In the genomic region with DNA sequence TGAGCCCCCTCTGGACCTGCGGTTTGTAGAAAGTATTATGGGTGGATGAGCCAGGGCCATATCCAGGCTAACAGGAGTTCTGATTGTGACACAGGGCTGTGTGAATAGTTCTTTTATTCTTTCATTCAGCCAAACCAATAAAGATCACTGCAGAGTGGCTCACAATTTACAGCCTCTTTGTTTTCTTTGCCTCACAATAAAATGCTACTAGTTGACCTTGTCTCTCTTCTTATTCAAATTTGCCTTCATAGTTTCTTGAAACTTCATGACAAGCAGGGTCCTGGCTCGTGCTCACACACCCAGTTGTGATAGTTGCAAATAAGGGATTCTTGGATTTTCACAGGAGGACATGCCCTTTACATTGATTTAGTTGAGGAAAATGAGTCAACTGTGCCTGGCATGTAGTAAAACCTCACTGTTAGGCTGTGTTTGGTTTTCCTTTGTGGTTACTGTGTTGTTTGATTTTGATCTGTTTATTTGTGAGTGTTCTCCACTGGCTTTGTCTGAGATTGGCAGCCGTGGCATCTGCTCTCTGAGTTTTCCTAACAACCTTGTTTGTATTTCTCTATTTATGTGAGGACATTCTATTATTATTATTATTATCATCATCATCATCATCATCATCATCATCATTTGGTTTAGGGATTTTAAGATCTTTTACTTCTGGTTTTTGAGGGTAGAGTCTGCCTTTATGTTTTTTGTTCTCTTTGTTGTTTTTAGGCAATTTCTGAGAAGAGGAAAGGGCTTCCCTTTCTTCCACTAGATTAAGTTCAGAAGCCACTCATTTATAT, we compare ENCODE assay signal across 16 cellular contexts. TPM values are rescaled to one million over a fixed set of nuclear protein-coding genes. Genes with fewer than 3 reads are reported as not detected.
DNase-seq lines count a peak whose midpoint lies in the region; ATAC-seq and TF ChIP-seq lines count a peak whose summit lies in the region.
"Had no signal": no experiment of that assay in that cellular context is flagged by ENCODE, and none has a peak within 500 bp of the region (broad histone marks: within the 10 kb centered on the region; RNA-seq: fewer than 3 reads in every experiment).

No MANE protein-coding gene starts in this region.

- TF ChIP-seq CTCF in MCF 10A (IDR thresholded peaks at IDR 0.05; ENCODE audit: unreplicated experiment): no peak

- POLR2A ChIA-PET in MCF 10A (lab: Yijun Ruan, JAX): interaction anchor here (0.6 to 1.7 kb wide), 4 partner anchors 35 to 66 kb away, joined by 3 to 4 read pairs (median 3); a partner anchor contains a TSS

- H3K4me1 Mint-ChIP-seq in MCF 10A (ENCODE audit: insufficient read depth, unreplicated experiment): peaks cover 29% of the 10 kb centered on the region
- H3K4me1 Mint-ChIP-seq: IgD-negative memory B cell had no signal

- no peak overlapping the region for H3K4me3 Mint-ChIP-seq in MCF 10A (ENCODE audit: unreplicated experiment)
- H3K4me3 Mint-ChIP-seq: activated CD8-positive, alpha-beta T cell treated with anti-CD3 and anti-CD28 coated beads for 36 hours; IgD-negative memory B cell had no signal

- ATAC-seq in left cardiac atrium (no peak), GM18868 (IDR thresholded peaks at IDR 0.05; ENCODE audit: unreplicated experiment) (no peak)
- ATAC-seq: activated CD8-positive, alpha-beta T cell treated with anti-CD3 and anti-CD28 coated beads for 36 hours; SK-N-SH treated with all-trans-retinoic acid at 6 μM for 48 hours had no signal

- DNase-seq in Daoy (ENCODE audit: low read depth) (peak; percentile 22), NCI-H1930 (lab: John Stamatoyannopoulos, UW) (peak; percentile 77 to 83), MCF 10A (ENCODE audit: unreplicated experiment) (peak; percentile 60), medulla oblongata (ENCODE audit: extremely low spot score) (peak; percentile 66), activated gamma-delta T cell treated with Interleukin-2 at 50 U/mL for 16 hours (no peak), cerebellar cortex (ENCODE audit: low spot score) (no peak), left cardiac atrium (no peak)
- DNase-seq: activated CD8-positive, alpha-beta T cell treated with anti-CD3 and anti-CD28 coated beads for 36 hours; effector CD8-positive, alpha-beta T cell; NCI-H1436 had no signal

- no peaks in the 10 kb centered on the region for H3K27me3 Mint-ChIP-seq in MCF 10A (ENCODE audit: insufficient read depth, unreplicated experiment)

- no peak overlapping the region for H3K27ac Mint-ChIP-seq in MCF 10A (ENCODE audit: low read depth, unreplicated experiment)
- H3K27ac Mint-ChIP-seq: activated CD8-positive, alpha-beta T cell treated with anti-CD3 and anti-CD28 coated beads for 36 hours; IgD-negative memory B cell had no signal

- intact Hi-C loops in MCF 10A (cut with micrococcal nuclease): no loop called here
- intact Hi-C loops in left cardiac atrium (cut with DNase I): no loop called here

- no peaks in the 10 kb centered on the region for H3K9me3 Mint-ChIP-seq in MCF 10A (ENCODE audit: unreplicated experiment)
- H3K9me3 Mint-ChIP-seq: activated CD8-positive, alpha-beta T cell treated with anti-CD3 and anti-CD28 coated beads for 36 hours had no signal

- CTCF ChIA-PET in MCF 10A (lab: Yijun Ruan, JAX): no interaction called here

- H3K36me3 Mint-ChIP-seq in MCF 10A (ENCODE audit: insufficient read depth, unreplicated experiment): no peaks in the 10 kb centered on the region
- H3K36me3 Mint-ChIP-seq: IgD-negative memory B cell had no signal

- BruUV-seq in MCF 10A (replicated peaks; lab: Mats Ljungman, UMichigan): no TSS peak

RNA-seq across cellular contexts. Expression of a gene that starts 2.7 kb away (rescaled TPM):
- not detected in 2 replicates for total RNA-seq in Daoy (2014; rRNA removed; shearing (Covaris generic))
- total RNA-seq in MCF 10A (2022) (2.3 and 3.3 TPM in 2 replicates), left cardiac atrium (not detected)
- total RNA-seq: activated CD8-positive, alpha-beta T cell treated with anti-CD3 and anti-CD28 coated beads for 36 hours; frontal cortex; osteocyte had no signal

RNA-seq across cellular contexts. Expression of a gene that starts 19.0 kb away (rescaled TPM):
- total RNA-seq in Daoy (2014; rRNA removed; shearing (Covaris generic)): not detected in 2 replicates
- total RNA-seq in MCF 10A (2022): 0.19 and 0.44 TPM in 2 replicates
- total RNA-seq in left cardiac atrium: not detected
- total RNA-seq: activated CD8-positive, alpha-beta T cell treated with anti-CD3 and anti-CD28 coated beads for 36 hours; frontal cortex; osteocyte; temporal lobe had no signal

RNA-seq across cellular contexts. Expression of a gene that starts 20.4 kb away (rescaled TPM):
- total RNA-seq in Daoy (2014; rRNA removed; shearing (Covaris generic)): 1.1 and 2.7 TPM in 2 replicates
- total RNA-seq in MCF 10A (2022) (not detected in 2 replicates), left cardiac atrium (not detected)
- total RNA-seq: activated CD8-positive, alpha-beta T cell treated with anti-CD3 and anti-CD28 coated beads for 36 hours; frontal cortex; osteocyte; temporal lobe had no signal

RNA-seq across cellular contexts. Expression of a gene that starts 38.5 kb away (rescaled TPM):
- not detected in 2 replicates for total RNA-seq in Daoy (2014; rRNA removed; shearing (Covaris generic))
- total RNA-seq in MCF 10A (2022): 1,403 and 1,688 TPM in 2 replicates
- 1 to 10 TPM in 1 of 2 donors, under 1 TPM in 1; 0.24 to 1.2 TPM for total RNA-seq in left cardiac atrium
- total RNA-seq: activated CD8-positive, alpha-beta T cell treated with anti-CD3 and anti-CD28 coated beads for 36 hours; frontal cortex; osteocyte; temporal lobe had no signal

RNA-seq across cellular contexts. Expression of a gene that starts 48.5 kb away (rescaled TPM):
- not detected in 2 replicates for total RNA-seq in Daoy (2014; rRNA removed; shearing (Covaris generic))
- total RNA-seq in MCF 10A (2022): not detected in 2 replicates
- not detected for total RNA-seq in left cardiac atrium
- total RNA-seq: activated CD8-positive, alpha-beta T cell treated with anti-CD3 and anti-CD28 coated beads for 36 hours; frontal cortex; osteocyte; temporal lobe had no signal

Comparison
In these comparisons a context has a peak if more than half of its experiments do, and no peak if none do; other contexts are left out.
1. DNase-seq: peak in Daoy (single experiment), NCI-H1930 (2 of 2), MCF 10A (single experiment) and medulla oblongata (single experiment); none in activated gamma-delta T cell treated with Interleukin-2 at 50 U/mL for 16 hours (single experiment), cerebellar cortex (single experiment) and left cardiac atrium (single experiment).